In genomic region chr9:110008663-110009062, GRCh38 we compare ENCODE assay signal across 2 cellular contexts.
TF ChIP-seq lines count a peak whose summit lies in the region.

No MANE protein-coding gene starts in this region.

TF ChIP-seq in HCT116, 20 proteins besides CTCF, POLR2A, EP300 and RAD21 (continued from another document):
- no peak for TF ChIP-seq MAX (IDR thresholded peaks at IDR 0.05)
- no peak for TF ChIP-seq EZH2 (IDR thresholded peaks at IDR 0.05)
- TF ChIP-seq JUND (IDR thresholded peaks at IDR 0.05), result no peak
- no peak for TF ChIP-seq REST (IDR thresholded peaks at IDR 0.05; ENCODE audit: low read depth)
- TF ChIP-seq CEBPB (IDR thresholded peaks at IDR 0.05; ENCODE audit: low read depth), result no peak
- no peak for TF ChIP-seq EZH2phosphoT487 (IDR thresholded peaks at IDR 0.05; ENCODE audit: borderline replicate concordance)
- no peak for TF ChIP-seq ZBTB33 (IDR thresholded peaks at IDR 0.05; ENCODE audit: extremely low read depth, insufficient replicate concordance, low read length)
- TF ChIP-seq EGR1 (IDR thresholded peaks at IDR 0.05; ENCODE audit: low read depth), result no peak
- no peak for TF ChIP-seq ZFX (IDR thresholded peaks at IDR 0.05)
- TF ChIP-seq SIN3A (IDR thresholded peaks at IDR 0.05; ENCODE audit: low read depth), result no peak
TF ChIP-seq in HCT116: peak in this region for 0.

TF ChIP-seq in WTC11, 78 proteins besides CTCF, POLR2A, EP300 and RAD21 (continued from another document):
- TF ChIP-seq ZNF281 (CRISPR knock-in tag; IDR thresholded peaks at IDR 0.05) (no peak), JUN (CRISPR knock-in tag; IDR thresholded peaks at IDR 0.05) (no peak), USF2 (CRISPR knock-in tag; IDR thresholded peaks at IDR 0.05) (peak; percentile 61; the same call in 1 of the 2 replicates)
